Comparison of ENCODE assay signal across 11 cellular contexts in genomic region chr12:104792570-104792969, GRCh38.
DNase-seq lines count a peak whose midpoint lies in the region; ATAC-seq and TF ChIP-seq lines count a peak whose summit lies in the region.
"Had no signal": no experiment of that assay in that cellular context is flagged by ENCODE, and none has a peak within 500 bp of the region (broad histone marks: within the 10 kb centered on the region; RNA-seq: fewer than 3 reads in every experiment).

No MANE protein-coding gene starts in this region.

- intact Hi-C loops in heart right ventricle (cut with DNase I): loop anchor here in 1 of 10 donors (10.0 kb wide), 1 partner anchor 108 kb away; no protein-coding TSS in a partner anchor

- H3K27ac ChIP-seq in HEK293 (ENCODE audit: extremely low read depth, low read depth, low read length): no peak overlapping the region
- H3K27ac ChIP-seq in heart right ventricle: peak overlapping the region in 1 of 10 donors; percentile 26

- POLR2A ChIA-PET in HEK293 (lab: Yijun Ruan, JAX): no interaction called here

- no peaks in the 10 kb centered on the region for H3K27me3 ChIP-seq in heart right ventricle

- peak; percentile 55 to 88 (median 74) for ATAC-seq in heart right ventricle

- no peaks in the 10 kb centered on the region for H3K36me3 ChIP-seq in HEK293 (ENCODE audit: control insufficient read depth in 2 of 2, insufficient read depth in 1 of 2, low read length in 2 of 2)
- H3K36me3 ChIP-seq in heart right ventricle: no peaks in the 10 kb centered on the region
- H3K36me3 ChIP-seq: HAP-1 had no signal

- H3K9me3 ChIP-seq in HEK293 (ENCODE audit: control insufficient read depth, insufficient read depth, low read depth, low read length): no peaks in the 10 kb centered on the region
- no peaks in the 10 kb centered on the region for H3K9me3 ChIP-seq in heart right ventricle
- H3K9me3 ChIP-seq: HAP-1 had no signal

- CTCF ChIA-PET in HEK293 (lab: Yijun Ruan, JAX): interaction anchor here (0.7 kb wide), 1 partner anchor 12 kb away, joined by 3 read pairs; no protein-coding TSS in a partner anchor

- TF ChIP-seq CTCF in HEK293 (tag by site-specific recombination; IDR thresholded peaks at IDR 0.05): no peak
- TF ChIP-seq CTCF in heart right ventricle (IDR thresholded peaks at IDR 0.05): no peak

- 49 to 57% methylated on average over 4 of the region's 4 CpGs for WGBS in heart right ventricle, 2 donors

- DNase-seq in amniotic epithelial cell (ENCODE audit: low read depth) (peak; percentile 80), heart right ventricle (peak in 1 of 2 donors; percentile 26), smooth muscle cell of the brain vasculature (ENCODE audit: low read depth, low spot score) (peak; percentile 31), NCI-H2227 treated with DMSO at 0.1 percent for 48 hours (lab: John Stamatoyannopoulos, UW) (no peak), DMS153 (lab: John Stamatoyannopoulos, UW) (no peak), GM19240 (ENCODE audit: insufficient read length, low spot score) (no peak), NCI-H748 treated with DMSO at 0.1 percent for 48 hours (lab: John Stamatoyannopoulos, UW) (no peak)
- DNase-seq: retina; stimulated activated naive CD4-positive, alpha-beta T cell had no signal

- H3K4me3 ChIP-seq in HEK293 (ENCODE audit: low read depth, low read length) (no peak overlapping the region), heart right ventricle (no peak overlapping the region)
- H3K4me3 ChIP-seq: HAP-1 had no signal

- H3K4me1 ChIP-seq in HEK293 (ENCODE audit: control insufficient read depth, insufficient read depth, low read length): no peaks in the 10 kb centered on the region
- H3K4me1 ChIP-seq in heart right ventricle: peaks cover 0 to 17% (median 6%) of the 10 kb centered on the region in 9 donors

TF ChIP-seq in HEK293, 187 proteins besides CTCF, POLR2A, EP300 and RAD21:
- TF ChIP-seq ZNF138 (tag by site-specific recombination; IDR thresholded peaks at IDR 0.05; ENCODE audit: borderline replicate concordance) (no peak), ZSCAN18 (tag by site-specific recombination; IDR thresholded peaks at IDR 0.05) (no peak), ZNF600 (tag by site-specific recombination; IDR thresholded peaks at IDR 0.05) (peak; percentile 37; the same call in 1 of the 2 replicates)

Comparison
In these comparisons a context has a peak if more than half of its experiments do, and no peak if none do; other contexts are left out.
1. DNase-seq: peak in amniotic epithelial cell (single experiment) and smooth muscle cell of the brain vasculature (single experiment); none in NCI-H2227 treated with DMSO at 0.1 percent for 48 hours (single experiment), DMS153 (single experiment), GM19240 (single experiment) and NCI-H748 treated with DMSO at 0.1 percent for 48 hours (single experiment).